ENCODE assay signal across 8 cellular contexts in genomic region chr2:218010116-218010837, GRCh38. TPM values are rescaled to one million over a fixed set of nuclear protein-coding genes. Genes with fewer than 3 reads are reported as not detected.
DNase-seq lines count a peak whose midpoint lies in the region; ATAC-seq and TF ChIP-seq lines count a peak whose summit lies in the region.

No MANE protein-coding gene starts in this region.

- H3K4me3 ChIP-seq in esophagus muscularis mucosa, result peak overlapping the region; percentile 52 to 65 (median 60)
- peak overlapping the region; percentile 43 to 45 for H3K4me3 ChIP-seq in aorta (ENCODE audit: low read length in 2 of 2)

- H3K4me1 ChIP-seq in ES-I3 (ENCODE audit: insufficient read depth, low read length), result peaks cover 18% of the 10 kb centered on the region
- peaks cover 10 to 31% (median 23%) of the 10 kb centered on the region in 4 donors for H3K4me1 ChIP-seq in esophagus muscularis mucosa
- H3K4me1 ChIP-seq in aorta (ENCODE audit: control insufficient read depth in 1 of 2, insufficient read depth in 2 of 2, low read length in 2 of 2), result no peaks in the 10 kb centered on the region

- TF ChIP-seq EP300 in esophagus muscularis mucosa (IDR thresholded peaks at IDR 0.05), result no peak

- H3K4me3 Mint-ChIP-seq in activated CD8-positive, alpha-beta memory T cell treated with anti-CD3 and anti-CD28 coated beads, Interleukin-2, amount 10 ng/mL, durations not matched to agents 7 days and 5 days, result no peak overlapping the region
- H3K4me3 Mint-ChIP-seq in naive thymus-derived CD8-positive, alpha-beta T cell, result peak overlapping the region in 9 of 10 donors; percentile 50 to 82 (median 74)

- intact Hi-C loops in esophagus muscularis mucosa (cut with DNase I) (no loop called here), aorta (cut with DNase I) (no loop called here)

- CTCF ChIA-PET in activated CD8-positive, alpha-beta memory T cell treated with anti-CD3 and anti-CD28 coated beads, Interleukin-2, amount 10 ng/mL, durations not matched to agents 7 days and 5 days (lab: Charles Lee), result interaction anchor here (1.0 kb wide), 1 partner anchor 124 kb away, joined by 3 read pairs; no protein-coding TSS in a partner anchor

- peaks cover 44% of the 10 kb centered on the region for H3K27me3 Mint-ChIP-seq in activated CD8-positive, alpha-beta memory T cell treated with anti-CD3 and anti-CD28 coated beads, Interleukin-2, amount 10 ng/mL, durations not matched to agents 7 days and 5 days
- H3K27me3 Mint-ChIP-seq in naive thymus-derived CD8-positive, alpha-beta T cell, result peaks cover 12 to 56% (median 39%) of the 10 kb centered on the region in 5 donors

- WGBS in esophagus muscularis mucosa, result 3% methylated on average over 14 of the region's 70 CpGs
- 1% methylated on average over 51 to 70 of the region's 70 CpGs for WGBS in aorta, 2 donors

- no peaks in the 10 kb centered on the region for H3K36me3 Mint-ChIP-seq in activated CD8-positive, alpha-beta memory T cell treated with anti-CD3 and anti-CD28 coated beads, Interleukin-2, amount 10 ng/mL, durations not matched to agents 7 days and 5 days
- H3K36me3 Mint-ChIP-seq in naive thymus-derived CD8-positive, alpha-beta T cell, result no peaks in the 10 kb centered on the region

- peak overlapping the region; percentile 62 for H3K9ac ChIP-seq in ES-I3 (ENCODE audit: low read depth, low read length)

- peaks cover 4% of the 10 kb centered on the region for H3K4me1 Mint-ChIP-seq in activated CD8-positive, alpha-beta memory T cell treated with anti-CD3 and anti-CD28 coated beads, Interleukin-2, amount 10 ng/mL, durations not matched to agents 7 days and 5 days
- H3K4me1 Mint-ChIP-seq in naive thymus-derived CD8-positive, alpha-beta T cell, result peaks cover 7 to 10% (median 9%) of the 10 kb centered on the region in 4 donors

- TF ChIP-seq POLR2A in esophagus muscularis mucosa (IDR thresholded peaks at IDR 0.05; ENCODE audit: low read depth), result no peak

- peak; percentile 77 for ATAC-seq in activated CD8-positive, alpha-beta memory T cell treated with anti-CD3 and anti-CD28 coated beads, Interleukin-2, amount 10 ng/mL, durations not matched to agents 7 days and 5 days
- peak; percentile 79 to 84 for ATAC-seq in naive thymus-derived CD8-positive, alpha-beta T cell
- ATAC-seq in aorta (ENCODE audit: low FRiP score) (peak; percentile 89), HG03442 (IDR thresholded peaks at IDR 0.05; ENCODE audit: unreplicated experiment) (no peak), HG02981 (IDR thresholded peaks at IDR 0.05; ENCODE audit: unreplicated experiment) (no peak)

- H3K36me3 ChIP-seq in ES-I3 (ENCODE audit: insufficient read depth, low read length) (no peaks in the 10 kb centered on the region), esophagus muscularis mucosa (no peaks in the 10 kb centered on the region), aorta (ENCODE audit: control insufficient read depth in 1 of 2, insufficient read depth in 2 of 2, low read length in 1 of 2) (no peaks in the 10 kb centered on the region)

- H3K27me3 ChIP-seq in esophagus muscularis mucosa (peaks cover 0 to 60% (median 16%) of the 10 kb centered on the region in 4 donors), aorta (ENCODE audit: control insufficient read depth in 1 of 2, insufficient read depth in 2 of 2, low read length in 1 of 2) (no peaks in the 10 kb centered on the region)

- peak; percentile 89 for DNase-seq in HuH-7.5 (ENCODE audit: low spot score)
- no peak for DNase-seq in activated CD8-positive, alpha-beta memory T cell treated with anti-CD3 and anti-CD28 coated beads, Interleukin-2, amount 10 ng/mL, durations not matched to agents 7 days and 5 days
- no peak for DNase-seq in esophagus muscularis mucosa (ENCODE audit: extremely low spot score)
- peak in 8 of 10 donors; percentile 10 to 34 (median 28) for DNase-seq in naive thymus-derived CD8-positive, alpha-beta T cell
- peak in 1 of 2 donors; percentile 86 for DNase-seq in aorta

- POLR2A ChIA-PET in naive thymus-derived CD8-positive, alpha-beta T cell (lab: Charles Lee), result no interaction called here

- H3K9me3 Mint-ChIP-seq in activated CD8-positive, alpha-beta memory T cell treated with anti-CD3 and anti-CD28 coated beads, Interleukin-2, amount 10 ng/mL, durations not matched to agents 7 days and 5 days (ENCODE audit: low read depth), result no peaks in the 10 kb centered on the region
- H3K9me3 Mint-ChIP-seq in naive thymus-derived CD8-positive, alpha-beta T cell, result no peaks in the 10 kb centered on the region

- H3K27ac ChIP-seq in esophagus muscularis mucosa (replicated peaks in 1 of 4) (peak overlapping the region in 2 of 4 donors; percentile 18 to 21), aorta (ENCODE audit: low read depth in 1 of 2, low read length in 2 of 2) (no peak overlapping the region)

- H3K9me3 ChIP-seq in ES-I3 (ENCODE audit: control insufficient read depth, insufficient read depth, low read length), result no peaks in the 10 kb centered on the region
- H3K9me3 ChIP-seq in esophagus muscularis mucosa, result no peaks in the 10 kb centered on the region
- H3K9me3 ChIP-seq in aorta (ENCODE audit: control insufficient read depth, low read length), result no peaks in the 10 kb centered on the region

- TF ChIP-seq CTCF in esophagus muscularis mucosa (IDR thresholded peaks at IDR 0.05), result peak; percentile 55 to 72 (median 56)

- no peak overlapping the region for H3K27ac Mint-ChIP-seq in activated CD8-positive, alpha-beta memory T cell treated with anti-CD3 and anti-CD28 coated beads, Interleukin-2, amount 10 ng/mL, durations not matched to agents 7 days and 5 days
- peak overlapping the region in 1 of 10 donors; percentile 62 for H3K27ac Mint-ChIP-seq in naive thymus-derived CD8-positive, alpha-beta T cell

RNA-seq across cellular contexts. Expression of gene TNS1, which starts 7.5 kb away (rescaled TPM):
- 1 to 10 TPM; 1.4 to 4.4 TPM for total RNA-seq in activated CD8-positive, alpha-beta memory T cell treated with anti-CD3 and anti-CD28 coated beads, Interleukin-2, amount 10 ng/mL, durations not matched to agents 7 days and 5 days
- 1,000 to 10,000 TPM; 1,001 to 2,170 (median 1,411) TPM for total RNA-seq in esophagus muscularis mucosa
- total RNA-seq in naive thymus-derived CD8-positive, alpha-beta T cell, result under 1 TPM; 0.21 to 0.47 TPM
- not detected for polyA plus RNA-seq in naive thymus-derived CD8-positive, alpha-beta T cell
- total RNA-seq in aorta, result 1,000 to 10,000 TPM; 1,456 to 1,949 TPM
- 100 to 1,000 TPM; 303 to 404 TPM for polyA plus RNA-seq in aorta

RNA-seq across cellular contexts. Expression of gene RUFY4, which starts 58.8 kb away (rescaled TPM):
- total RNA-seq in activated CD8-positive, alpha-beta memory T cell treated with anti-CD3 and anti-CD28 coated beads, Interleukin-2, amount 10 ng/mL, durations not matched to agents 7 days and 5 days, result 1 to 10 TPM; 1.4 to 5.1 TPM
- total RNA-seq in esophagus muscularis mucosa, result under 1 TPM in 1 of 4 donors, not detected in 3; 0.11 TPM
- 1 to 10 TPM in 1 of 2 experiments, under 1 TPM in 1; 0.16 to 1.5 TPM for total RNA-seq in naive thymus-derived CD8-positive, alpha-beta T cell
- under 1 TPM in 1 of 3 donors, not detected in 2; 0.31 TPM for polyA plus RNA-seq in naive thymus-derived CD8-positive, alpha-beta T cell
- under 1 TPM; 0.39 to 0.45 TPM for total RNA-seq in aorta
- not detected for polyA plus RNA-seq in aorta

Comparison
In these comparisons a context has a peak if more than half of its experiments do, and no peak if none do; other contexts are left out.
1. DNase-seq: peak in HuH-7.5 (single experiment) and naive thymus-derived CD8-positive, alpha-beta T cell (8 of 10); none in activated CD8-positive, alpha-beta memory T cell treated with anti-CD3 and anti-CD28 coated beads, Interleukin-2, amount 10 ng/mL, durations not matched to agents 7 days and 5 days (single experiment) and esophagus muscularis mucosa (single experiment).
2. ATAC-seq: peak in activated CD8-positive, alpha-beta memory T cell treated with anti-CD3 and anti-CD28 coated beads, Interleukin-2, amount 10 ng/mL, durations not matched to agents 7 days and 5 days (single experiment), naive thymus-derived CD8-positive, alpha-beta T cell (2 of 2) and aorta (single experiment); none in HG03442 (single experiment) and HG02981 (single experiment).
3. RNA of gene TNS1, which starts 7.5 kb away (total RNA-seq): 1,456 to 1,949 TPM in aorta and 1,001 to 2,170 TPM in esophagus muscularis mucosa; 1.4 to 4.4 TPM in activated CD8-positive, alpha-beta memory T cell treated with anti-CD3 and anti-CD28 coated beads, Interleukin-2, amount 10 ng/mL, durations not matched to agents 7 days and 5 days and 0.21 to 0.47 TPM in naive thymus-derived CD8-positive, alpha-beta T cell; every median in the first group is over 100 times any median in the second.